ENCODE assay signal across 20 cellular contexts in the genomic region with DNA sequence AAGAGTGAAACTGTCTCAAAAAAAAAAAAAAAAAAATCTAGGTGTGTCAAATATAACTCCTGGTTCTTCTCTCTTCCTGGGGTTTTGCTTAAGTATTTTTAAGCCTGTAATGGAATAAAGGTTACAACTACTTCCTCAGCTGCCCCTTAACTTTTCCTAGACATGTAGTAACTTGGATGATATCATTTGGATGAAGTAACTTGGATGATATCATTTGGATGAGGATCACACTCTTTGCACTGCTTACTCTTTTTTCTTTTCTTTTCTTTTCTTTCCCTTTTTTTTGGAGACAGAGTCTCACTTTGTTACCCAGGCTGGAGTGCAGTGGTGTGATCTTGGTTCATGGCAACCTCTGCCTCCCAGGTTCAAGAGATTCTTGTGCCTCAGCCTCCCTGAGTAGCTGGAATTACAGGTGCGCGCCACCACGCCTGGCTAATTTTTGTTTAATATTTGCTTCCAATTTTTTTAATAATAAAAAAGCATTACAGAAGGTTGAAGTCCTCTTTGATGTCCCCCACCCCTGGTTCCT. TPM values are rescaled to one million over a fixed set of nuclear protein-coding genes. Genes with fewer than 3 reads are reported as not detected.
DNase-seq lines count a peak whose midpoint lies in the region; ATAC-seq and TF ChIP-seq lines count a peak whose summit lies in the region.
"Had no signal": no experiment of that assay in that cellular context is flagged by ENCODE, and none has a peak within 500 bp of the region (broad histone marks: within the 10 kb centered on the region; RNA-seq: fewer than 3 reads in every experiment).

No MANE protein-coding gene starts in this region.

- H3K27me3 ChIP-seq in GM23248 (replicated peaks; ENCODE audit: insufficient read depth) (no peaks in the 10 kb centered on the region), Panc1 (ENCODE audit: control insufficient read depth, insufficient read depth, low read length) (no peaks in the 10 kb centered on the region), osteoblast (ENCODE audit: insufficient read depth, low read length) (no peaks in the 10 kb centered on the region), right atrium auricular region (no peaks in the 10 kb centered on the region)
- H3K27me3 ChIP-seq: colonic mucosa, thyroid gland had no signal

- H4K20me1 ChIP-seq in GM23248 (ENCODE audit: insufficient read depth) (no peaks in the 10 kb centered on the region), osteoblast (ENCODE audit: insufficient read depth, low read length) (peaks cover 1% of the 10 kb centered on the region)

- POLR2A ChIA-PET in Panc1 (lab: Charles Lee), result interaction anchor here (0.6 kb wide), 1 partner anchor 96 kb away, joined by 3 read pairs; no protein-coding TSS in a partner anchor

- H3F3A ChIP-seq in GM23248 (ENCODE audit: insufficient read depth), result peaks cover 29% of the 10 kb centered on the region

- in situ Hi-C loops in GM23248 (cut with MboI), result no loop called here
- in situ Hi-C loops in Panc1 (cut with HindIII; ENCODE audit: low pct_unique_long_range_greater_than_20kb, low sequenced_read_pairs), result no loop called here

- H3K79me2 ChIP-seq in GM23248 (ENCODE audit: insufficient read depth) (peaks cover 13% of the 10 kb centered on the region), osteoblast (ENCODE audit: insufficient read depth, low read length) (peaks cover 15% of the 10 kb centered on the region)

- H3K9me2 ChIP-seq in GM23248 (ENCODE audit: insufficient read depth), result no peaks in the 10 kb centered on the region

- TF ChIP-seq CTCF in Panc1 (IDR thresholded peaks at IDR 0.05) (no peak), osteoblast (IDR thresholded peaks at IDR 0.05; ENCODE audit: extremely low read depth, low read depth, low read length) (no peak), right atrium auricular region (IDR thresholded peaks at IDR 0.05) (no peak)

- no peak overlapping the region for H3K9ac ChIP-seq in GM23248

- H2AFZ ChIP-seq in GM23248 (no peak overlapping the region), osteoblast (ENCODE audit: low read length) (no peak overlapping the region)

- intact Hi-C loops in Panc1 (cut with micrococcal nuclease; ENCODE audit: unreplicated experiment), result loop anchor here (10.0 kb wide), 1 partner anchor 62 kb away; no protein-coding TSS in a partner anchor

- H3K36me3 ChIP-seq in GM23248 (ENCODE audit: low read depth), result no peaks in the 10 kb centered on the region
- peaks cover 12% of the 10 kb centered on the region; the same call in 1 of the 2 replicates for H3K36me3 ChIP-seq in Panc1 (ENCODE audit: control insufficient read depth, insufficient read depth, low read length)
- no peaks in the 10 kb centered on the region for H3K36me3 ChIP-seq in osteoblast (ENCODE audit: insufficient read depth, low read length)
- H3K36me3 ChIP-seq in right atrium auricular region, result no peaks in the 10 kb centered on the region
- H3K36me3 ChIP-seq: colonic mucosa, gastroesophageal sphincter, thyroid gland had no signal

- CTCF ChIA-PET in Panc1 (lab: Charles Lee), result interaction anchor here (0.7 kb wide), 1 partner anchor 83 kb away, joined by 6 read pairs; no protein-coding TSS in a partner anchor

- ATAC-seq in Panc1, result no peak
- ATAC-seq in HG03521 (IDR thresholded peaks at IDR 0.05; ENCODE audit: unreplicated experiment), result no peak
- ATAC-seq: gastroesophageal sphincter; SK-N-SH treated with all-trans-retinoic acid at 6 μM for 48 hours; stimulated activated naive CD8-positive, alpha-beta T cell treated with anti-CD3 and anti-CD28 coated beads, Interleukin-15, Interleukin-2, amounts not matched to agents 100 U/mL and 50 U/mL, for 24 hours had no signal

- no TSS peak for BruUV-seq in Panc1 (replicated peaks; lab: Mats Ljungman, UMichigan)

- no peaks in the 10 kb centered on the region for H3K9me3 ChIP-seq in GM23248 (ENCODE audit: low read depth)
- no peaks in the 10 kb centered on the region for H3K9me3 ChIP-seq in Panc1 (ENCODE audit: control insufficient read depth, insufficient read depth, low read depth, low read length)
- no peaks in the 10 kb centered on the region for H3K9me3 ChIP-seq in osteoblast (ENCODE audit: low read depth, low read length)
- H3K9me3 ChIP-seq in right atrium auricular region, result no peaks in the 10 kb centered on the region
- H3K9me3 ChIP-seq: colonic mucosa, gastroesophageal sphincter, thyroid gland had no signal

- H3K27ac ChIP-seq in GM23248 (no peak overlapping the region), Panc1 (ENCODE audit: low read length) (peak overlapping the region; percentile 14), osteoblast (ENCODE audit: low read depth, low read length) (peak overlapping the region; percentile 37), right atrium auricular region (no peak overlapping the region)
- H3K27ac ChIP-seq: colonic mucosa, gastroesophageal sphincter, thyroid gland, VCaP had no signal

- H3K4me2 ChIP-seq in GM23248 (ENCODE audit: unreplicated experiment) (no peak overlapping the region), osteoblast (ENCODE audit: insufficient read depth, low read length) (no peak overlapping the region)

- WGBS in GM23248 (ENCODE audit: low coverage in 1 of 2, low lambda C conversion rate in 2 of 2, missing lambda C conversion rate in 2 of 2), 2 experiments, result 99 to 100% methylated on average over 3 of the region's 3 CpGs

- H3K4me1 ChIP-seq in GM23248 (ENCODE audit: insufficient read depth), result peaks cover 11% of the 10 kb centered on the region; the same call in 1 of the 2 replicates
- H3K4me1 ChIP-seq in Panc1 (ENCODE audit: control insufficient read depth, insufficient read depth, low read length), result peaks cover 12% of the 10 kb centered on the region
- peaks cover 9% of the 10 kb centered on the region for H3K4me1 ChIP-seq in osteoblast (ENCODE audit: insufficient read depth, low read length)
- peaks cover 0 to 2% of the 10 kb centered on the region in 2 donors for H3K4me1 ChIP-seq in right atrium auricular region
- H3K4me1 ChIP-seq: colonic mucosa, gastroesophageal sphincter, thyroid gland had no signal

- no peak overlapping the region for H3K4me3 ChIP-seq in GM23248
- H3K4me3 ChIP-seq in Panc1 (ENCODE audit: low read depth in 2 of 2, low read length in 2 of 2), result no peak overlapping the region
- no peak overlapping the region for H3K4me3 ChIP-seq in osteoblast (ENCODE audit: insufficient read depth, low read length)
- H3K4me3 ChIP-seq in right atrium auricular region, result no peak overlapping the region
- H3K4me3 ChIP-seq: colonic mucosa, gastroesophageal sphincter, thyroid gland had no signal

- DNase-seq in GM23248 (peak; percentile 62), Panc1 (ENCODE audit: low read depth, low spot score) (no peak), fibroblast of gingiva (ENCODE audit: low read depth) (peak; percentile 22), osteoblast (ENCODE audit: insufficient read length, low spot score, missing footprints) (peak; percentile 54), superior temporal gyrus (ENCODE audit: extremely low spot score) (no peak), right atrium auricular region (ENCODE audit: low spot score) (no peak)
- DNase-seq: activated CD4-positive, alpha-beta T cell treated with anti-CD3 and anti-CD28 coated beads, Interleukin-2, amount 50 U/mL, for 1 hour; colonic mucosa; NCI-H1417 treated with DMSO at 0.1 percent for 48 hours; NCI-H524; stimulated activated CD4-positive, alpha-beta T cell treated with anti-CD3 and anti-CD28 coated beads, Interleukin-4, amount 100 ng/mL, for 1 hour; stimulated activated naive CD8-positive, alpha-beta T cell treated with anti-CD3 and anti-CD28 coated beads, Interleukin-15, Interleukin-2, amounts not matched to agents 100 U/mL and 50 U/mL, for 24 hours; thyroid gland had no signal

RNA-seq across cellular contexts. Expression of a gene that starts 0.8 kb away (rescaled TPM):
- total RNA-seq in GM23248 (2014; rRNA removed; shearing (Covaris generic)), result not detected in 2 replicates
- polyA plus RNA-seq in GM23248 (2016; fragmentation: Nextera tagmentation; extraction: Ambion mirVana), result not detected in 2 replicates
- total RNA-seq in Panc1 (2021; ENCODE audit: unreplicated experiment) (not detected), osteoblast (not detected in 2 replicates), right atrium auricular region (not detected)
- polyA plus RNA-seq in Panc1 (2012; ENCODE audit: insufficient read length), result 0.04 TPM
- total RNA-seq: colonic mucosa, gastroesophageal sphincter, kidney epithelial cell, lung microvascular endothelial cell, RPMI7951, thyroid gland had no signal

RNA-seq across cellular contexts. Expression of a gene that starts 3.5 kb away (rescaled TPM):
- total RNA-seq in GM23248 (2014; rRNA removed; shearing (Covaris generic)), result 17.4 and 27.1 TPM in 2 replicates
- 30.9 and 34.6 TPM in 2 replicates for polyA plus RNA-seq in GM23248 (2016; fragmentation: Nextera tagmentation; extraction: Ambion mirVana)
- total RNA-seq in Panc1 (2021; ENCODE audit: unreplicated experiment) (92.7 TPM), osteoblast (36.5 and 37.6 TPM in 2 replicates), right atrium auricular region (10 to 100 TPM; 42.9 to 43.0 TPM)
- 33.7 TPM for polyA plus RNA-seq in Panc1 (2012; ENCODE audit: insufficient read length)

Comparison
In these comparisons a context has a peak if more than half of its experiments do, and no peak if none do; other contexts are left out.
1. DNase-seq: peak in GM23248 (single experiment), fibroblast of gingiva (single experiment) and osteoblast (single experiment); none in Panc1 (single experiment), superior temporal gyrus (single experiment) and right atrium auricular region (single experiment).
2. H3K27ac ChIP-seq: peak in Panc1 (single experiment) and osteoblast (single experiment); none in GM23248 (single experiment) and right atrium auricular region (0 of 2).